8 cellular contexts compared by ENCODE assay signal in the genomic region with DNA sequence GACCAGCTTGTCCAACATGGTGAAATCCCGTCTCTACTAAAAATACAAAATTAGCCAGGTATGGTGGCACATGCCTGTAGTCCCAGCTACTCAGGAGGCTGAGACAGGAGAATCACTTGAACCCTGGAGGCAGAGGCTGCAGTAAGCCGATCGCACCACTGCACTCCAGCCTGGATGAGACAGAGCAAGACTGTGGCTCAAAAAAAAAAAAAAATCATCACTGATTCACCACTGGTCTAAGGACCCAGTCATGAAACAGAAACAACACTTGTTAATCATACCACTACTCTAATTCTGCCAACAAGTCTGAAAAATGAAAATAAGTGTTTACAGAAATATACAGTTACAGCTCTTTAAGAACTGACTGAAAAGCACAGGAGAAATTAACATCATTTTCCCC. TPM values are rescaled to one million over a fixed set of nuclear protein-coding genes. Genes with fewer than 3 reads are reported as not detected.
DNase-seq lines count a peak whose midpoint lies in the region; ATAC-seq and TF ChIP-seq lines count a peak whose summit lies in the region.
"Not testable (repeated sequence)": the region's sequence is repeated elsewhere in the genome, so short reads cannot be mapped to it uniquely, and the experiment has no call there.

No MANE protein-coding gene starts in this region.

- TF ChIP-seq CTCF in PC-3 (conservative IDR thresholded peaks at IDR 0.05; ENCODE audit: low read depth, low read length); left lung (IDR thresholded peaks at IDR 0.05): not testable (repeated sequence)

- intact Hi-C loops in PC-3 (cut with micrococcal nuclease), result not testable (repeated sequence)
- intact Hi-C loops in left lung (cut with DNase I), result loop anchor here in 1 of 2 donors (10.0 kb wide), 1 partner anchor 60 kb away; no protein-coding TSS in a partner anchor

- not testable (repeated sequence) for H3K4me1 ChIP-seq in PC-3 (ENCODE audit: insufficient read depth, low read length)
- H3K4me1 ChIP-seq in left lung, result peaks cover 9 to 51% of the 10 kb centered on the region in 2 donors

- H3F3A ChIP-seq in PC-3 (ENCODE audit: low read length, unreplicated experiment), result not testable (repeated sequence)

- H3K27ac ChIP-seq in PC-3 (ENCODE audit: low read length); left lung: not testable (repeated sequence)

- H4K20me1 ChIP-seq in PC-3 (ENCODE audit: low read length), result peaks cover 42% of the 10 kb centered on the region

- CTCF ChIA-PET in PC-3 (lab: Charles Lee), result not testable (repeated sequence)

- H3K79me2 ChIP-seq in PC-3 (ENCODE audit: low read length), result peaks cover 100% of the 10 kb centered on the region

- H2AFZ ChIP-seq in PC-3 (ENCODE audit: low read length), result not testable (repeated sequence)

- H3K9me2 ChIP-seq in PC-3 (replicated peaks; ENCODE audit: low read length), result not testable (repeated sequence)

- not testable (repeated sequence) for H3K27me3 ChIP-seq in PC-3 (ENCODE audit: low read length); left lung

- BruUV-seq in PC-3 (replicated peaks; lab: Mats Ljungman, UMichigan), result not testable (repeated sequence)

- H3K9ac ChIP-seq in PC-3 (ENCODE audit: low read length), result not testable (repeated sequence)

- ATAC-seq in GM18511 (IDR thresholded peaks at IDR 0.05; ENCODE audit: unreplicated experiment) (peak; percentile 93), GM19468 (IDR thresholded peaks at IDR 0.05; ENCODE audit: extremely low read depth, unreplicated experiment) (peak; percentile 72), HG02763 (IDR thresholded peaks at IDR 0.05; ENCODE audit: unreplicated experiment) (peak; percentile 91), HG03342 (IDR thresholded peaks at IDR 0.05; ENCODE audit: unreplicated experiment) (peak; percentile 92), PC-3 (peak; percentile 31; the same call in 1 of the 2 replicates), left lung (peak; percentile 50)
- ATAC-seq in stimulated activated naive CD8-positive, alpha-beta T cell treated with anti-CD3 and anti-CD28 coated beads, Interleukin-15, Interleukin-2, amounts not matched to agents 100 U/mL and 50 U/mL, for 24 hours, result peak; percentile 87

- not testable (repeated sequence) for H3K9me3 ChIP-seq in PC-3 (ENCODE audit: low read length); left lung

- POLR2A ChIA-PET in PC-3 (lab: Charles Lee; ENCODE audit: unreplicated experiment), result interaction anchor here (0.7 kb wide), 1 partner anchor 80 kb away, joined by 3 read pairs; no protein-coding TSS in a partner anchor

- H3K36me3 ChIP-seq in PC-3 (ENCODE audit: low read depth, low read length); left lung: not testable (repeated sequence)

- DNase-seq in PC-3; left lung; stimulated activated naive CD8-positive, alpha-beta T cell treated with anti-CD3 and anti-CD28 coated beads, Interleukin-15, Interleukin-2, amounts not matched to agents 100 U/mL and 50 U/mL, for 24 hours: not testable (repeated sequence)
- peak; percentile 30 for DNase-seq in activated naive CD4-positive, alpha-beta T cell treated with Interleukin-2 at 50 U/mL for 16 hours

- H3K4me2 ChIP-seq in PC-3 (ENCODE audit: low read length), result not testable (repeated sequence)

- H3K4me3 ChIP-seq in PC-3 (ENCODE audit: low read length); left lung: not testable (repeated sequence)

RNA-seq across cellular contexts. Expression of gene TBL1XR1, which starts 12.7 kb away (rescaled TPM):
- 77.6 and 109 TPM in 2 replicates for total RNA-seq in PC-3 (2014; rRNA removed)
- 100 to 1,000 TPM; 152 to 163 TPM for total RNA-seq in left lung

Comparison
In these comparisons a context has a peak if more than half of its experiments do, and no peak if none do; other contexts are left out.
1. ATAC-seq: peak in every context shown above with its lines; median percentile 93 in GM18511; 92 in HG03342; 91 in HG02763; 87 in stimulated activated naive CD8-positive, alpha-beta T cell treated with anti-CD3 and anti-CD28 coated beads, Interleukin-15, Interleukin-2, amounts not matched to agents 100 U/mL and 50 U/mL, for 24 hours; 72 in GM19468; 50 in left lung; 31 in PC-3.